8 cellular contexts compared by ENCODE assay signal in genomic region chr17:78890111-78890897, GRCh38. TPM values are rescaled to one million over a fixed set of nuclear protein-coding genes. Genes with fewer than 3 reads are reported as not detected.
DNase-seq lines count a peak whose midpoint lies in the region; ATAC-seq, FAIRE-seq and TF ChIP-seq lines count a peak whose summit lies in the region.

No MANE protein-coding gene starts in this region.

- peaks cover 23% of the 10 kb centered on the region for H3K4me1 Mint-ChIP-seq in activated T-helper 2 cell treated with anti-CD3 and anti-CD28 coated beads, Interferon-gamma antibody, Interleukin-2, Interleukin-4, amounts not matched to agents 10 μg/mL and 5 μg/mL and 100 μg/mL, durations not matched to agents 14 hours and 24 hours and 36 hours (ENCODE audit: low read depth)

- TF ChIP-seq POLR2A in H54 (IDR thresholded peaks at IDR 0.05; ENCODE audit: low read depth, low read length), result no peak

- intact Hi-C loops in activated T-helper 2 cell treated with anti-CD3 and anti-CD28 coated beads, Interferon-gamma antibody, Interleukin-2, Interleukin-4, amounts not matched to agents 10 μg/mL and 5 μg/mL and 100 μg/mL, durations not matched to agents 14 hours and 24 hours and 36 hours (cut with micrococcal nuclease), result no loop called here

- H3K27ac ChIP-seq in temporal lobe (ENCODE audit: low read depth, low read length), result peak overlapping the region; percentile 94

- no peak for FAIRE-seq in H54 (lab: Jason Lieb, UNC)

- H3K27me3 Mint-ChIP-seq in activated T-helper 2 cell treated with anti-CD3 and anti-CD28 coated beads, Interferon-gamma antibody, Interleukin-2, Interleukin-4, amounts not matched to agents 10 μg/mL and 5 μg/mL and 100 μg/mL, durations not matched to agents 14 hours and 24 hours and 36 hours (ENCODE audit: low read depth), result peaks cover 10% of the 10 kb centered on the region

- H3K27ac Mint-ChIP-seq in activated T-helper 2 cell treated with anti-CD3 and anti-CD28 coated beads, Interferon-gamma antibody, Interleukin-2, Interleukin-4, amounts not matched to agents 10 μg/mL and 5 μg/mL and 100 μg/mL, durations not matched to agents 14 hours and 24 hours and 36 hours, result no peak overlapping the region

- TF ChIP-seq CTCF in GM10266 (IDR thresholded peaks at IDR 0.05; ENCODE audit: control insufficient read depth, insufficient read depth, low read depth, missing control alignments), result no peak

- no peak overlapping the region for H3K4me3 Mint-ChIP-seq in activated T-helper 2 cell treated with anti-CD3 and anti-CD28 coated beads, Interferon-gamma antibody, Interleukin-2, Interleukin-4, amounts not matched to agents 10 μg/mL and 5 μg/mL and 100 μg/mL, durations not matched to agents 14 hours and 24 hours and 36 hours (ENCODE audit: low read depth)

- DNase-seq in NOMO-1 treated with DMSO at 0.1 percent for 48 hours (lab: John Stamatoyannopoulos, UW; ENCODE audit: unreplicated experiment) (peak; percentile 99), left lobe of liver (ENCODE audit: low spot score) (peak; percentile 59), H54 (ENCODE audit: insufficient read length, low spot score) (no peak), NCI-H1417 (lab: John Stamatoyannopoulos, UW) (no peak), COLO829 (ENCODE audit: low spot score) (no peak), GM10266 (ENCODE audit: extremely low spot score) (no peak)
- peak; percentile 32 for DNase-seq in activated T-helper 2 cell treated with anti-CD3 and anti-CD28 coated beads, Interferon-gamma antibody, Interleukin-2, Interleukin-4, amounts not matched to agents 10 μg/mL and 5 μg/mL and 100 μg/mL, durations not matched to agents 14 hours and 24 hours and 36 hours (ENCODE audit: low spot score)

- ATAC-seq in left lobe of liver, result peak; percentile 60

- H3K9me3 Mint-ChIP-seq in activated T-helper 2 cell treated with anti-CD3 and anti-CD28 coated beads, Interferon-gamma antibody, Interleukin-2, Interleukin-4, amounts not matched to agents 10 μg/mL and 5 μg/mL and 100 μg/mL, durations not matched to agents 14 hours and 24 hours and 36 hours, result no peaks in the 10 kb centered on the region

- no peaks in the 10 kb centered on the region for H3K36me3 Mint-ChIP-seq in activated T-helper 2 cell treated with anti-CD3 and anti-CD28 coated beads, Interferon-gamma antibody, Interleukin-2, Interleukin-4, amounts not matched to agents 10 μg/mL and 5 μg/mL and 100 μg/mL, durations not matched to agents 14 hours and 24 hours and 36 hours (ENCODE audit: low read depth)

RNA-seq across cellular contexts. Expression of gene CEP295NL, which starts 12.7 kb away (rescaled TPM):
- total RNA-seq in activated T-helper 2 cell treated with anti-CD3 and anti-CD28 coated beads, Interferon-gamma antibody, Interleukin-2, Interleukin-4, amounts not matched to agents 10 μg/mL and 5 μg/mL and 100 μg/mL, durations not matched to agents 14 hours and 24 hours and 36 hours, result not detected in 2 replicates
- total RNA-seq in left lobe of liver (0.33 TPM), temporal lobe (1.7 TPM)

RNA-seq across cellular contexts. Expression of gene TIMP2, which starts 34.9 kb away (rescaled TPM):
- total RNA-seq in activated T-helper 2 cell treated with anti-CD3 and anti-CD28 coated beads, Interferon-gamma antibody, Interleukin-2, Interleukin-4, amounts not matched to agents 10 μg/mL and 5 μg/mL and 100 μg/mL, durations not matched to agents 14 hours and 24 hours and 36 hours, result 0.71 and 0.84 TPM in 2 replicates
- total RNA-seq in left lobe of liver (26.4 TPM), temporal lobe (70.6 TPM)

RNA-seq across cellular contexts. Expression of gene USP36, which starts 49.7 kb away (rescaled TPM):
- 103 and 105 TPM in 2 replicates for total RNA-seq in activated T-helper 2 cell treated with anti-CD3 and anti-CD28 coated beads, Interferon-gamma antibody, Interleukin-2, Interleukin-4, amounts not matched to agents 10 μg/mL and 5 μg/mL and 100 μg/mL, durations not matched to agents 14 hours and 24 hours and 36 hours
- total RNA-seq in left lobe of liver (21.8 TPM), temporal lobe (17.9 TPM)

Comparison
In these comparisons a context has a peak if more than half of its experiments do, and no peak if none do; other contexts are left out.
1. DNase-seq: peak in NOMO-1 treated with DMSO at 0.1 percent for 48 hours (single experiment), activated T-helper 2 cell treated with anti-CD3 and anti-CD28 coated beads, Interferon-gamma antibody, Interleukin-2, Interleukin-4, amounts not matched to agents 10 μg/mL and 5 μg/mL and 100 μg/mL, durations not matched to agents 14 hours and 24 hours and 36 hours (single experiment) and left lobe of liver (single experiment); none in H54 (single experiment), NCI-H1417 (0 of 3), COLO829 (single experiment) and GM10266 (single experiment).
2. RNA of gene TIMP2, which starts 34.9 kb away (total RNA-seq): 70.6 TPM in temporal lobe (single experiment) and 26.4 TPM in left lobe of liver (single experiment); 0.71 to 0.84 TPM in activated T-helper 2 cell treated with anti-CD3 and anti-CD28 coated beads, Interferon-gamma antibody, Interleukin-2, Interleukin-4, amounts not matched to agents 10 μg/mL and 5 μg/mL and 100 μg/mL, durations not matched to agents 14 hours and 24 hours and 36 hours; every median in the first group is over 10 times any median in the second.